In the genomic region with DNA sequence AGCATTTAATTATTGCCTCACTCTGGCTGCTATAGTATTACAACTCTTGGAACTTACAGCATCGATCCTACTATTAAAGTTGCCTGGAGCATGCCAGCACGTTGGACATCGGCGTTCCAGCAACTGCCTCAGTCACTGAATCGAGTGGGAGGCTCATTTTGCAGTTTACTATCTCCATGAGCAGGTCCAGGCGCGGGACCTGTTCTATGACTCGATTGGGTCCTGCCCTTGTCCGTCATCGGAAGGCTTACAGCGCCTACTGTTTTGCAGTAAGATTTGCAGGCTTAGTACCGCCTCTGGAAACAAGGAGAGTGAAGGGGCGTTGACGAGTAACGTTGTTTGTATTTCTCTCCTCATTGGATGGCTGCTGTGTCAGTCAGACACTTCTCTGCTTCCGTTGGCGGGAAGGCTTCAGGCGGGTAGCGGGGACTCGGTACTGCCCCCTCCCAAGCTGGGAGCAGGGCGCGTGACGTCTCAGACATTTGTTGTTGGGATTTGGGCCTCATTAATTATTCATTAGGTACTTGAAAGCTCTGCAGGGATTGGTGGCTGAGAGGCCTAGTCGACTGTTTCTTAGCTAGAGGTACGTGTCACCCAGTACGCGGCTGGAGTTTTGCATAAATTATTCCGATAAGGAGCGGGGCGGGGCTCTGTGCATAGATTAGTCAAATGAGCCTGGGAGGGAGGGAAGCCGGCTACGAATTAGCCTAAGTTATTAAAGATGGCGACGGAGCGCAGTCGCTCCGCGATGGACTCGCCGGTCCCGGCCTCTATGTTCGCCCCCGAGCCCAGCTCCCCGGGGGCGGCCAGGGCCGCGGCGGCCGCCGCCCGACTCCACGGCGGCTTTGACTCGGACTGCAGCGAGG, we compare ENCODE assay signal across 8 cellular contexts. TPM values are rescaled to one million over a fixed set of nuclear protein-coding genes. Genes with fewer than 3 reads are reported as not detected.
DNase-seq lines count a peak whose midpoint lies in the region; ATAC-seq lines count a peak whose summit lies in the region.

A gene (plus strand): TSS at position 710 of the 866 bp plus-strand sequence. CDS start 12 bp downstream, at position 722.

- DNase-seq in COLO668 (lab: John Stamatoyannopoulos, UW; ENCODE audit: unreplicated experiment) (peak; percentile 99), HT1080 (ENCODE audit: low read depth) (peak; percentile 100), NOMO-1 treated with DMSO at 0.1 percent for 48 hours (lab: John Stamatoyannopoulos, UW; ENCODE audit: unreplicated experiment) (peak; percentile 100), medulla oblongata (ENCODE audit: extremely low spot score) (peak; percentile 100)
- DNase-seq in activated CD8-positive, alpha-beta memory T cell treated with anti-CD3 and anti-CD28 coated beads for 4 hours (ENCODE audit: low read depth in 2 of 2), result peak; percentile 92 to 97
- peak; percentile 95 to 98 (median 96) for DNase-seq in effector memory CD8-positive, alpha-beta T cell
- DNase-seq in stimulated activated CD8-positive, alpha-beta memory T cell treated with anti-CD3 and anti-CD28 coated beads, Interleukin-12 subunit alpha, Interleukin-12 subunit beta, amount 100 ng/mL, for 1 hour (ENCODE audit: low read depth), result peak; percentile 94

- no peaks in the 10 kb centered on the region for H3K9me3 Mint-ChIP-seq in effector memory CD8-positive, alpha-beta T cell

- peak within 1 kb of the TSS; percentile 87 to 91 for H3K27ac Mint-ChIP-seq in effector memory CD8-positive, alpha-beta T cell

- peak; percentile 64 for ATAC-seq in GM21360 (IDR thresholded peaks at IDR 0.05; ENCODE audit: unreplicated experiment)
- ATAC-seq in effector memory CD8-positive, alpha-beta T cell (replicated peaks), result peak; percentile 71

- peak within 1 kb of the TSS; percentile 87 to 93 for H3K4me3 Mint-ChIP-seq in effector memory CD8-positive, alpha-beta T cell

- H3K27me3 Mint-ChIP-seq in effector memory CD8-positive, alpha-beta T cell, result no peaks in the 10 kb centered on the region

- H3K4me1 Mint-ChIP-seq in effector memory CD8-positive, alpha-beta T cell (ENCODE audit: low read depth in 2 of 2), result peaks cover 36 to 39% of the 10 kb centered on the region in 2 donors

- H3K36me3 Mint-ChIP-seq in effector memory CD8-positive, alpha-beta T cell (ENCODE audit: insufficient read depth), result peaks cover 39% of the 10 kb centered on the region

RNA-seq across cellular contexts. Expression of the gene that starts here (rescaled TPM):
- total RNA-seq in HT1080 (2014; rRNA removed; shearing (Covaris generic)), result 24.8 and 28.8 TPM in 2 replicates
- 26.9 and 31.2 TPM in 2 replicates for polyA plus RNA-seq in HT1080 (2015; cell fraction: cytosol; rRNA removed)
- 67.7 and 79.0 TPM in 2 replicates for polyA plus RNA-seq in HT1080 (2015; cell fraction: nucleus; rRNA removed)

Comparison
In these comparisons a context has a peak if more than half of its experiments do, and no peak if none do; other contexts are left out.
1. Peak in every context shown above with its lines: DNase-seq and ATAC-seq.